In genomic region chr4:182897601-182898478, GRCh38 we compare ENCODE assay signal across 1 cellular context.
A peak's percentile ranks its signal among the peaks of the same experiment; 100 is the strongest.
TF ChIP-seq lines count a peak whose summit lies in the region.

No MANE protein-coding gene starts in this region.

TF ChIP-seq in HepG2, 621 proteins besides CTCF, POLR2A, EP300 and RAD21 (continued from another document and continues in another):
- TF ChIP-seq, protein P1, sequence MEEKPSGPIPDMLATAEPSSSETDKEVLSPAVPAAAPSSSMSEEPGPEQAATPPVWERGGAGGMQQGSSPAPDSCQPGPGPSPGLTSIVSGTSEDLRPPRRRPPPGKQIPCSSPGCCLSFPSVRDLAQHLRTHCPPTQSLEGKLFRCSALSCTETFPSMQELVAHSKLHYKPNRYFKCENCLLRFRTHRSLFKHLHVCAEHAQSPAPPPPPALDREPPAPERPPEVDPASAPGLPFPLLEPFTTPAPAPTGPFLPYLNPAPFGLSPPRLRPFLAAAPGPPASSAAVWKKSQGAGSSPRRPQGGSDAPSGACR (CRISPR knock-in tag; IDR thresholded peaks at IDR 0.05): peak; percentile 82; the same call in 1 of the 2 replicates
- TF ChIP-seq ASH2L (IDR thresholded peaks at IDR 0.05; ENCODE audit: insufficient read length, low read depth, low read length) (peak; percentile 93), KDM1A (CRISPR knock-in tag; IDR thresholded peaks at IDR 0.05) (peak; percentile 95), ZNF224 (CRISPR knock-in tag; IDR thresholded peaks at IDR 0.05) (no peak; the same call in 1 of the 2 replicates), ZFP62 (CRISPR knock-in tag; IDR thresholded peaks at IDR 0.05) (no peak), NR3C1 (CRISPR knock-in tag; IDR thresholded peaks at IDR 0.05) (no peak), ZNF484 (CRISPR knock-in tag; IDR thresholded peaks at IDR 0.05; ENCODE audit: borderline replicate concordance, low read depth) (no peak), GATAD2A (CRISPR knock-in tag; IDR thresholded peaks at IDR 0.05) (peak; percentile 98), DR1 (CRISPR knock-in tag; IDR thresholded peaks at IDR 0.05) (0 out of 2 replicates have a peak, but pooled peaks have one; percentile 42), HNRNPUL1 (IDR thresholded peaks at IDR 0.05; ENCODE audit: low read depth, low read length) (no peak), SOX6 (IDR thresholded peaks at IDR 0.05) (no peak), SOX6 (CRISPR knock-in tag; IDR thresholded peaks at IDR 0.05) (peak; percentile 95), TERF1 (CRISPR knock-in tag; IDR thresholded peaks at IDR 0.05) (no peak), ZNF512B (CRISPR knock-in tag; IDR thresholded peaks at IDR 0.05; ENCODE audit: borderline replicate concordance) (0 out of 2 replicates have a peak, but pooled peaks have one; percentile 81), ZNF552 (CRISPR knock-in tag; IDR thresholded peaks at IDR 0.05; ENCODE audit: borderline replicate concordance) (no peak), POLR2AphosphoS2 (IDR thresholded peaks at IDR 0.05; ENCODE audit: low read depth, low read length) (no peak), ZBTB8A (CRISPR knock-in tag; IDR thresholded peaks at IDR 0.05; ENCODE audit: borderline replicate concordance, low read depth) (0 out of 2 replicates have a peak, but pooled peaks have one; percentile 47), RBM22 (optimal IDR thresholded peaks at IDR 0.05; ENCODE audit: low read length) (no peak), ZNF841 (CRISPR knock-in tag; IDR thresholded peaks at IDR 0.05; ENCODE audit: borderline replicate concordance) (no peak), FOXK1 (CRISPR knock-in tag; IDR thresholded peaks at IDR 0.05; ENCODE audit: borderline replicate concordance, low read depth) (peak; percentile 93; the same call in 1 of the 2 replicates), ZNF530 (CRISPR knock-in tag; IDR thresholded peaks at IDR 0.05; ENCODE audit: low read depth) (no peak), MTF1 (CRISPR knock-in tag; IDR thresholded peaks at IDR 0.05) (no peak), HOXA9 (CRISPR knock-in tag; IDR thresholded peaks at IDR 0.05; ENCODE audit: borderline replicate concordance) (no peak), ATRX (CRISPR knock-in tag; IDR thresholded peaks at IDR 0.05; ENCODE audit: borderline replicate concordance) (no peak), CENPX (CRISPR knock-in tag; IDR thresholded peaks at IDR 0.05) (no peak), ZNF136 (CRISPR knock-in tag; IDR thresholded peaks at IDR 0.05; ENCODE audit: low read depth) (peak; percentile 81), ZNF616 (CRISPR knock-in tag; IDR thresholded peaks at IDR 0.05; ENCODE audit: low read depth) (0 out of 2 replicates have a peak, but pooled peaks have one; percentile 73), MEF2D (CRISPR knock-in tag; IDR thresholded peaks at IDR 0.05) (no peak), KMT2A (CRISPR knock-in tag; IDR thresholded peaks at IDR 0.05) (peak; percentile 91), MIER3 (CRISPR knock-in tag; IDR thresholded peaks at IDR 0.05; ENCODE audit: borderline replicate concordance) (peak; percentile 94; the same call in 1 of the 2 replicates), MBD4 (IDR thresholded peaks at IDR 0.05; ENCODE audit: borderline replicate concordance, low read length) (no peak), ARID4A (CRISPR knock-in tag; IDR thresholded peaks at IDR 0.05; ENCODE audit: borderline replicate concordance) (peak; percentile 57; the same call in 1 of the 2 replicates), SPEN (CRISPR knock-in tag; IDR thresholded peaks at IDR 0.05; ENCODE audit: low read depth) (peak; percentile 95), ZNF33A (CRISPR knock-in tag; IDR thresholded peaks at IDR 0.05; ENCODE audit: borderline replicate concordance) (no peak), ZNF776 (CRISPR knock-in tag; IDR thresholded peaks at IDR 0.05) (no peak), ZNF331 (CRISPR knock-in tag; IDR thresholded peaks at IDR 0.05) (peak; percentile 91), E2F5 (CRISPR knock-in tag; conservative IDR thresholded peaks at IDR 0.05) (no peak), MYPOP (CRISPR knock-in tag; IDR thresholded peaks at IDR 0.05) (peak; percentile 67; the same call in 1 of the 2 replicates), PLSCR1 (CRISPR knock-in tag; IDR thresholded peaks at IDR 0.05; ENCODE audit: borderline replicate concordance) (no peak), PRMT3 (CRISPR knock-in tag; IDR thresholded peaks at IDR 0.05; ENCODE audit: borderline replicate concordance, low read depth) (no peak; the same call in 1 of the 2 replicates), SRSF1 (optimal IDR thresholded peaks at IDR 0.05; ENCODE audit: low read depth, low read length) (no peak), ZNF691 (CRISPR knock-in tag; IDR thresholded peaks at IDR 0.05; ENCODE audit: borderline replicate concordance, low read depth) (peak; percentile 87; the same call in 1 of the 2 replicates), TMF1 (CRISPR knock-in tag; IDR thresholded peaks at IDR 0.05; ENCODE audit: low read depth) (0 out of 2 replicates have a peak, but pooled peaks have one; percentile 53), HNRNPK (IDR thresholded peaks at IDR 0.05; ENCODE audit: low read depth, low read length, poor library complexity, severe bottlenecking) (no peak), PCBP1 (IDR thresholded peaks at IDR 0.05; ENCODE audit: borderline replicate concordance, low read depth, low read length) (no peak), ZNF556 (CRISPR knock-in tag; IDR thresholded peaks at IDR 0.05; ENCODE audit: borderline replicate concordance) (peak; percentile 85), SAFB2 (CRISPR knock-in tag; IDR thresholded peaks at IDR 0.05; ENCODE audit: borderline replicate concordance, low read depth) (peak; percentile 70; the same call in 1 of the 2 replicates)
- TF ChIP-seq, protein P2, sequence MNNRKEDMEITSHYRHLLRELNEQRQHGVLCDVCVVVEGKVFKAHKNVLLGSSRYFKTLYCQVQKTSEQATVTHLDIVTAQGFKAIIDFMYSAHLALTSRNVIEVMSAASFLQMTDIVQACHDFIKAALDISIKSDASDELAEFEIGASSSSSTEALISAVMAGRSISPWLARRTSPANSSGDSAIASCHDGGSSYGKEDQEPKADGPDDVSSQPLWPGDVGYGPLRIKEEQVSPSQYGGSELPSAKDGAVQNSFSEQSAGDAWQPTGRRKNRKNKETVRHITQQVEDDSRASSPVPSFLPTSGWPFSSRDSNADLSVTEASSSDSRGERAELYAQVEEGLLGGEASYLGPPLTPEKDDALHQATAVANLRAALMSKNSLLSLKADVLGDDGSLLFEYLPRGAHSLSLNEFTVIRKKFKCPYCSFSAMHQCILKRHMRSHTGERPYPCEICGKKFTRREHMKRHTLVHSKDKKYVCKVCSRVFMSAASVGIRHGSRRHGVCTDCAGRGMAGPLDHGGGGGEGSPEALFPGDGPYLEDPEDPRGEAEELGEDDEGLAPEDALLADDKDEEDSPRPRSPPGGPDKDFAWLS (CRISPR knock-in tag; IDR thresholded peaks at IDR 0.05; ENCODE audit: borderline replicate concordance): no peak
- TF ChIP-seq, protein P3, sequence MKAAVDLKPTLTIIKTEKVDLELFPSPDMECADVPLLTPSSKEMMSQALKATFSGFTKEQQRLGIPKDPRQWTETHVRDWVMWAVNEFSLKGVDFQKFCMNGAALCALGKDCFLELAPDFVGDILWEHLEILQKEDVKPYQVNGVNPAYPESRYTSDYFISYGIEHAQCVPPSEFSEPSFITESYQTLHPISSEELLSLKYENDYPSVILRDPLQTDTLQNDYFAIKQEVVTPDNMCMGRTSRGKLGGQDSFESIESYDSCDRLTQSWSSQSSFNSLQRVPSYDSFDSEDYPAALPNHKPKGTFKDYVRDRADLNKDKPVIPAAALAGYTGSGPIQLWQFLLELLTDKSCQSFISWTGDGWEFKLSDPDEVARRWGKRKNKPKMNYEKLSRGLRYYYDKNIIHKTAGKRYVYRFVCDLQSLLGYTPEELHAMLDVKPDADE (CRISPR knock-in tag; IDR thresholded peaks at IDR 0.05): no peak
